Comparison of ENCODE assay signal across 16 cellular contexts in genomic region chr1:179168526-179168925, GRCh38.
DNase-seq lines count a peak whose midpoint lies in the region; ATAC-seq and TF ChIP-seq lines count a peak whose summit lies in the region.
"Had no signal": no experiment of that assay in that cellular context is flagged by ENCODE, and none has a peak within 500 bp of the region (broad histone marks: within the 10 kb centered on the region; RNA-seq: fewer than 3 reads in every experiment).

No MANE protein-coding gene starts in this region.

- in situ Hi-C loops in IMR-90 (cut with MboI; ENCODE audit: low sequenced_read_pairs), result no loop called here

- POLR2A ChIA-PET in IMR-90 (lab: Charles Lee; ENCODE audit: unreplicated experiment), result no interaction called here

- no peak overlapping the region for H3K14ac ChIP-seq in IMR-90 (replicated peaks; ENCODE audit: low read depth, low read length)
- no peak overlapping the region for H3K14ac ChIP-seq in mesenchymal stem cell (ENCODE audit: low read length in 2 of 2)

- no peak for DNase-seq in IMR-90
- DNase-seq in RWPE2 (ENCODE audit: low spot score), result no peak
- no peak for DNase-seq in mesenchymal stem cell
- DNase-seq in COR-L47 (lab: John Stamatoyannopoulos, UW), result no peak
- no peak for DNase-seq in NOMO-1 treated with dmso at 0.1 percent for 144 hours (lab: John Stamatoyannopoulos, UW; ENCODE audit: unreplicated experiment)
- no peak for DNase-seq in prostate gland (ENCODE audit: low spot score)
- no peak for DNase-seq in effector memory CD8-positive, alpha-beta T cell
- DNase-seq: C1 segment of cervical spinal cord; CD4-positive, alpha-beta memory T cell; DMS153; DMS79 treated with DMSO at 0.1 percent for 48 hours; EL; HCEC 1CT; HFFc6 had no signal

- no peak overlapping the region for H3K4me3 Mint-ChIP-seq in effector memory CD8-positive, alpha-beta T cell
- H3K4me3 Mint-ChIP-seq: B cell; CD4-positive, alpha-beta memory T cell had no signal

- H3K4me3 ChIP-seq in IMR-90 (ENCODE audit: insufficient read depth, low read depth, low read length), result no peak overlapping the region
- H3K4me3 ChIP-seq in RWPE2 (ENCODE audit: severe bottlenecking), result no peak overlapping the region
- no peak overlapping the region for H3K4me3 ChIP-seq in mesenchymal stem cell (ENCODE audit: insufficient read depth in 1 of 2, low read depth in 1 of 2, low read length in 2 of 2)
- no peak overlapping the region for H3K4me3 ChIP-seq in prostate gland

- peaks cover 2 to 20% of the 10 kb centered on the region in 2 donors for H3K4me1 Mint-ChIP-seq in effector memory CD8-positive, alpha-beta T cell (ENCODE audit: low read depth in 2 of 2)

- no peak overlapping the region for H4K91ac ChIP-seq in IMR-90 (ENCODE audit: insufficient read depth, low read depth, low read length)
- H4K91ac ChIP-seq in mesenchymal stem cell (ENCODE audit: low read length), result no peak overlapping the region

- no CpG with 5 or more reads among the region's 3 CpGs for WGBS in IMR-90 (ENCODE audit: extremely low coverage in 2 of 2, insufficient read length in 1 of 2), 2 experiments
- WGBS in mesenchymal stem cell, result no CpG with 5 or more reads among the region's 3 CpGs
- 73% methylated on average over 3 of the region's 3 CpGs for WGBS in prostate gland

- H3K56ac ChIP-seq in IMR-90 (ENCODE audit: extremely low read depth, insufficient read depth, low read length), result no peak overlapping the region

- no peak for TF ChIP-seq RAD21 in IMR-90 (IDR thresholded peaks at IDR 0.05; ENCODE audit: low read length)

- no peak overlapping the region for H3K4ac ChIP-seq in IMR-90 (ENCODE audit: low read depth, low read length)
- no peak overlapping the region for H3K4ac ChIP-seq in mesenchymal stem cell (ENCODE audit: low read depth in 1 of 2, low read length in 2 of 2)

- H3K79me1 ChIP-seq in IMR-90 (ENCODE audit: low read depth in 1 of 2, low read length in 2 of 2) (peaks cover 18 to 42% of the 10 kb centered on the region in 2 experiments), mesenchymal stem cell (replicated peaks; ENCODE audit: low read length, poor library complexity, severe bottlenecking) (peaks cover 3% of the 10 kb centered on the region)

- H2BK20ac ChIP-seq in IMR-90 (ENCODE audit: low read depth, low read length), result peak overlapping the region; percentile 33; the same call in 1 of the 2 replicates

- H3K9me3 ChIP-seq in IMR-90 (ENCODE audit: control insufficient read depth, insufficient read depth, low read length) (no peaks in the 10 kb centered on the region), RWPE2 (ENCODE audit: severe bottlenecking) (no peaks in the 10 kb centered on the region), mesenchymal stem cell (ENCODE audit: control insufficient read depth, low read length) (no peaks in the 10 kb centered on the region), prostate gland (no peaks in the 10 kb centered on the region)

- CTCF ChIA-PET in IMR-90 (lab: Yijun Ruan, JAX), result no interaction called here

- H2BK12ac ChIP-seq in mesenchymal stem cell (ENCODE audit: low read length in 2 of 2), result no peak overlapping the region

- H2BK120ac ChIP-seq in IMR-90 (ENCODE audit: low read depth, low read length) (no peak overlapping the region), mesenchymal stem cell (ENCODE audit: low read depth, low read length) (no peak overlapping the region)

- H3K9ac ChIP-seq in IMR-90 (ENCODE audit: low read depth, low read length) (no peak overlapping the region), mesenchymal stem cell (ENCODE audit: low read length) (peak overlapping the region; percentile 5)

- H3K23ac ChIP-seq in IMR-90 (ENCODE audit: low read depth, low read length) (no peak overlapping the region), mesenchymal stem cell (ENCODE audit: low read length in 2 of 2) (no peak overlapping the region)

- H4K8ac ChIP-seq in IMR-90 (ENCODE audit: low read depth in 2 of 2, low read length in 2 of 2) (no peak overlapping the region), mesenchymal stem cell (ENCODE audit: low read length) (no peak overlapping the region)

- H4K20me1 ChIP-seq in IMR-90 (ENCODE audit: insufficient read depth, low read length), result no peaks in the 10 kb centered on the region

- H3K27me3 ChIP-seq in IMR-90 (ENCODE audit: control insufficient read depth, insufficient read depth, low read length) (no peaks in the 10 kb centered on the region), RWPE2 (ENCODE audit: insufficient read depth, poor library complexity, severe bottlenecking) (no peaks in the 10 kb centered on the region), mesenchymal stem cell (ENCODE audit: control insufficient read depth in 1 of 2, insufficient read depth in 1 of 2, low read length in 2 of 2) (no peaks in the 10 kb centered on the region), prostate gland (replicated peaks; ENCODE audit: insufficient read depth) (no peaks in the 10 kb centered on the region)

- H3K27me3 Mint-ChIP-seq in effector memory CD8-positive, alpha-beta T cell, result no peaks in the 10 kb centered on the region
- H3K27me3 Mint-ChIP-seq: B cell; CD4-positive, alpha-beta memory T cell had no signal

- H2AK5ac ChIP-seq in IMR-90 (ENCODE audit: low read depth, low read length), result no peak overlapping the region
- no peak overlapping the region for H2AK5ac ChIP-seq in mesenchymal stem cell (ENCODE audit: low read length, severe bottlenecking)

- H3K9me3 Mint-ChIP-seq in effector memory CD8-positive, alpha-beta T cell, result no peaks in the 10 kb centered on the region
- H3K9me3 Mint-ChIP-seq: CD4-positive, alpha-beta memory T cell; HFFc6 had no signal

- H3K27ac ChIP-seq in IMR-90 (ENCODE audit: insufficient read depth, low read length) (no peak overlapping the region), RWPE2 (ENCODE audit: poor library complexity, severe bottlenecking) (peak overlapping the region; percentile 4), mesenchymal stem cell (ENCODE audit: low read length, poor library complexity, severe bottlenecking) (no peak overlapping the region), prostate gland (no peak overlapping the region)

- H3K27ac Mint-ChIP-seq in effector memory CD8-positive, alpha-beta T cell, result peak overlapping the region in 1 of 2 donors; percentile 73
- H3K27ac Mint-ChIP-seq: B cell had no signal

- H2BK5ac ChIP-seq in IMR-90 (ENCODE audit: low read depth, low read length, poor library complexity, severe bottlenecking), result no peak overlapping the region
- H2BK5ac ChIP-seq in mesenchymal stem cell (ENCODE audit: low read depth, low read length, poor library complexity, severe bottlenecking), result no peak overlapping the region

- H2BK15ac ChIP-seq in IMR-90 (ENCODE audit: low read depth, low read length), result peak overlapping the region; percentile 40; the same call in 1 of the 3 replicates
- H2BK15ac ChIP-seq in mesenchymal stem cell (ENCODE audit: low read depth, poor library complexity, severe bottlenecking), result no peak overlapping the region

- H3K36me3 ChIP-seq in IMR-90 (ENCODE audit: control insufficient read depth, insufficient read depth, low read length), result no peaks in the 10 kb centered on the region
- no peaks in the 10 kb centered on the region; the same call in 1 of the 2 replicates for H3K36me3 ChIP-seq in RWPE2 (ENCODE audit: low read depth)
- no peaks in the 10 kb centered on the region for H3K36me3 ChIP-seq in mesenchymal stem cell (ENCODE audit: control insufficient read depth in 1 of 2, insufficient read depth in 2 of 2, low read depth in 1 of 2, low read length in 2 of 2)
- H3K36me3 ChIP-seq in prostate gland, result no peaks in the 10 kb centered on the region

- TF ChIP-seq CTCF in IMR-90 (conservative IDR thresholded peaks at IDR 0.05; ENCODE audit: low read depth, low read length), result no peak
- no peak for TF ChIP-seq CTCF in RWPE2 (IDR thresholded peaks at IDR 0.05; ENCODE audit: poor library complexity, severe bottlenecking)
- no peak for TF ChIP-seq CTCF in prostate gland (IDR thresholded peaks at IDR 0.05)

- H2AK9ac ChIP-seq in IMR-90 (replicated peaks; ENCODE audit: low read depth, low read length, poor library complexity), result no peak overlapping the region

- intact Hi-C loops in IMR-90 (cut with micrococcal nuclease) (no loop called here), prostate gland (cut with DNase I) (no loop called here)

- H3K4me1 ChIP-seq in IMR-90 (ENCODE audit: control insufficient read depth, insufficient read depth, low read length) (peaks cover 6% of the 10 kb centered on the region), RWPE2 (ENCODE audit: insufficient read depth, poor library complexity, severe bottlenecking) (peaks cover 29% of the 10 kb centered on the region), mesenchymal stem cell (ENCODE audit: control insufficient read depth, insufficient read depth, low read depth, low read length) (peaks cover 5% of the 10 kb centered on the region), prostate gland (replicated peaks) (no peaks in the 10 kb centered on the region)

- TF ChIP-seq POLR2A in IMR-90 (IDR thresholded peaks at IDR 0.05; ENCODE audit: low read depth, low read length) (no peak), prostate gland (IDR thresholded peaks at IDR 0.05) (no peak)

- no peak overlapping the region for H3K4me2 ChIP-seq in IMR-90 (ENCODE audit: low read depth, low read length)
- no peak overlapping the region for H3K4me2 ChIP-seq in mesenchymal stem cell (ENCODE audit: low read length, poor library complexity, severe bottlenecking)

- ATAC-seq in IMR-90 (ENCODE audit: low read depth), result no peak
- ATAC-seq in RWPE2 (ENCODE audit: low read depth), result no peak
- no peak for ATAC-seq in effector memory CD8-positive, alpha-beta T cell (replicated peaks)
- ATAC-seq: HepG2 had no signal

- no peak overlapping the region for H2AFZ ChIP-seq in IMR-90 (replicated peaks; ENCODE audit: low read length, poor library complexity)
- H2AFZ ChIP-seq in mesenchymal stem cell (ENCODE audit: low read depth, low read length), result no peak overlapping the region

- H4K5ac ChIP-seq in IMR-90 (ENCODE audit: low read depth, low read length), result no peak overlapping the region

- peaks cover 4% of the 10 kb centered on the region for H3K9me1 ChIP-seq in IMR-90 (ENCODE audit: insufficient read depth, low read length)

- H3K18ac ChIP-seq in IMR-90 (ENCODE audit: low read depth, low read length), result no peak overlapping the region
- H3K18ac ChIP-seq in mesenchymal stem cell (ENCODE audit: low read depth in 1 of 2, low read length in 2 of 2), result no peak overlapping the region

- H3K36me3 Mint-ChIP-seq in effector memory CD8-positive, alpha-beta T cell (ENCODE audit: insufficient read depth), result no peaks in the 10 kb centered on the region

- BruUV-seq in IMR-90 (replicated peaks; lab: Mats Ljungman, UMichigan), result no TSS peak

- dilution Hi-C loops in IMR-90 (cut with HindIII; ENCODE audit: low sequenced_read_pairs, unreplicated experiment), result no loop called here

TF ChIP-seq in IMR-90, 13 proteins besides CTCF, POLR2A, EP300 and RAD21 (continues in another document):
- TF ChIP-seq FOS (IDR thresholded peaks at IDR 0.05; ENCODE audit: low read depth, low read length), result no peak
- no peak for TF ChIP-seq BHLHE40 (IDR thresholded peaks at IDR 0.05; ENCODE audit: low read depth, low read length)
- no peak for TF ChIP-seq RFX5 (IDR thresholded peaks at IDR 0.05; ENCODE audit: low read depth, low read length)
- no peak for TF ChIP-seq NFE2L2 (IDR thresholded peaks at IDR 0.05; ENCODE audit: low read depth, low read length)
- no peak for TF ChIP-seq MAFK (IDR thresholded peaks at IDR 0.05; ENCODE audit: low read depth, low read length)
